ENCODE assay signal across 28 cellular contexts in the genomic region with DNA sequence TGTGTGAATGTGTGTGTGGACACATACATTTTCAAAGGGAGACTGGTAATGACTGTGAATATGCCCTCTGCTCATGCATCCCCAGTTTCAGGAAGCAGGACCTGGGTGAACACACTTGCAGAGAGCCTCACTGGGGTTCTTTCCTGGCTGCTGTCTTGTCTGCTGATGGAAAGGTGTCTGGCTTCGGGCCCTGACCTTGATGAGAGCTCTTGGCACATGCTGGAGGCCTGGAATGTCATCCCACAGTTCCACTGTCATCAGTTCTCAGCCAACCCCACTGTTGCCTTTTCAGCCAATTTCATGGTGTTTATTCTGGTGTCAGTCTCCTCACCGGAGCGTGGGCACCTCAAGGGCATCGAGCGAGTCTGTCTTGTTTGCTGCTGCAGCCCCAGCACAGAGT.
"Had no signal": no experiment of that assay in that cellular context is flagged by ENCODE, and none has a peak within 500 bp of the region (broad histone marks: within the 10 kb centered on the region; RNA-seq: fewer than 3 reads in every experiment).

No MANE protein-coding gene starts in this region.

- H3K27ac Mint-ChIP-seq: activated CD4-positive, alpha-beta T cell treated with anti-CD3 and anti-CD28 coated beads for 36 hours; activated CD8-positive, alpha-beta memory T cell treated with anti-CD3 and anti-CD28 coated beads, Interleukin-2, amount 10 ng/mL, durations not matched to agents 7 days and 5 days; activated CD8-positive, alpha-beta T cell treated with anti-CD3 and anti-CD28 coated beads, Interleukin-2, amount 10 ng/mL, durations not matched to agents 7 days and 5 days; activated naive CD4-positive, alpha-beta T cell treated with anti-CD3 and anti-CD28 coated beads, Interleukin-2, amount 50 U/mL, for 24 hours; activated T-helper 2 cell treated with anti-CD3 and anti-CD28 coated beads, Interferon-gamma antibody, Interleukin-2, Interleukin-4, amounts not matched to agents 10 μg/mL and 5 μg/mL and 100 μg/mL, durations not matched to agents 14 hours and 24 hours and 36 hours; brain; effector memory CD8-positive, alpha-beta T cell; natural killer cell; progenitor cell of endocrine pancreas; stimulated activated effector memory CD8-positive, alpha-beta T cell treated with anti-CD3 and anti-CD28 coated beads, Interleukin-12 subunit alpha, Interleukin-12 subunit beta, amount 100 ng/mL, for 72 hours; stimulated activated naive CD8-positive, alpha-beta T cell treated with anti-CD3 and anti-CD28 coated beads, Interleukin-15, Interleukin-2, amounts not matched to agents 100 ng/mL and 50 ng/mL, for 24 hours had no signal

- H3K9me3 Mint-ChIP-seq: activated naive CD4-positive, alpha-beta T cell treated with anti-CD3 and anti-CD28 coated beads, Interleukin-2, amount 50 U/mL, for 24 hours; activated T-helper 2 cell treated with anti-CD3 and anti-CD28 coated beads, Interferon-gamma antibody, Interleukin-2, Interleukin-4, amounts not matched to agents 10 μg/mL and 5 μg/mL and 100 μg/mL, durations not matched to agents 14 hours and 24 hours and 36 hours; brain; effector memory CD8-positive, alpha-beta T cell; natural killer cell; stimulated activated effector memory CD8-positive, alpha-beta T cell treated with anti-CD3 and anti-CD28 coated beads, Interleukin-12 subunit alpha, Interleukin-12 subunit beta, amount 100 ng/mL, for 72 hours; stimulated activated naive CD8-positive, alpha-beta T cell treated with anti-CD3 and anti-CD28 coated beads, Interleukin-15, Interleukin-2, amounts not matched to agents 100 ng/mL and 50 ng/mL, for 24 hours had no signal

- H3K36me3 Mint-ChIP-seq: activated CD8-positive, alpha-beta memory T cell treated with anti-CD3 and anti-CD28 coated beads, Interleukin-2, amount 10 ng/mL, durations not matched to agents 7 days and 5 days; brain had no signal

- H3K27me3 ChIP-seq: cardiac muscle cell, gastrocnemius medialis, neutrophil, sigmoid colon, upper lobe of left lung had no signal

- H3K27me3 Mint-ChIP-seq: activated CD4-positive, alpha-beta T cell treated with anti-CD3 and anti-CD28 coated beads for 36 hours; activated CD8-positive, alpha-beta memory T cell treated with anti-CD3 and anti-CD28 coated beads, Interleukin-2, amount 10 ng/mL, durations not matched to agents 7 days and 5 days; activated naive CD4-positive, alpha-beta T cell treated with anti-CD3 and anti-CD28 coated beads, Interleukin-2, amount 50 U/mL, for 24 hours; effector memory CD8-positive, alpha-beta T cell; progenitor cell of endocrine pancreas; stimulated activated naive CD8-positive, alpha-beta T cell treated with anti-CD3 and anti-CD28 coated beads, Interleukin-15, Interleukin-2, amounts not matched to agents 100 ng/mL and 50 ng/mL, for 24 hours had no signal

- ATAC-seq: activated CD4-positive, alpha-beta T cell treated with anti-CD3 and anti-CD28 coated beads for 36 hours; activated CD8-positive, alpha-beta memory T cell treated with anti-CD3 and anti-CD28 coated beads, Interleukin-2, amount 10 ng/mL, durations not matched to agents 7 days and 5 days; activated CD8-positive, alpha-beta T cell treated with anti-CD3 and anti-CD28 coated beads, Interleukin-2, amount 10 ng/mL, durations not matched to agents 7 days and 5 days; effector memory CD8-positive, alpha-beta T cell; gastrocnemius medialis; lower lobe of right lung; natural killer cell; stimulated activated effector memory CD8-positive, alpha-beta T cell treated with anti-CD3 and anti-CD28 coated beads, Interleukin-12 subunit alpha, Interleukin-12 subunit beta, amount 100 ng/mL, for 72 hours had no signal

- H3K4me3 ChIP-seq: cardiac muscle cell, gastrocnemius medialis, lower lobe of right lung, sigmoid colon, upper lobe of left lung had no signal

- H3K36me3 ChIP-seq: cardiac muscle cell had no signal

- FAIRE-seq: keratinocyte, small intestine had no signal

- DNase-seq: activated CD4-positive, alpha-beta T cell treated with anti-CD3 and anti-CD28 coated beads for 36 hours; activated CD4-positive, CD25-positive, alpha-beta regulatory T cell; activated CD8-positive, alpha-beta memory T cell treated with anti-CD3 and anti-CD28 coated beads, Interleukin-2, amount 10 ng/mL, durations not matched to agents 7 days and 5 days; activated CD8-positive, alpha-beta T cell treated with anti-CD3 and anti-CD28 coated beads, Interleukin-2, amount 10 ng/mL, durations not matched to agents 7 days and 5 days; activated T-cell treated with anti-CD3 and anti-CD28 coated beads, Interleukin-2, amount 50 U/mL, for 48 hours; aorta; cortex of kidney; effector memory CD8-positive, alpha-beta T cell; erythroblast; gastrocnemius medialis; glutamatergic neuron; hippocampal formation; lower lobe of right lung; mesendoderm; natural killer cell; sigmoid colon; small intestine; stimulated activated CD4-positive, alpha-beta T cell treated with anti-CD3 and anti-CD28 coated beads, Interleukin-4, amount 100 ng/mL, for 24 hours; upper lobe of left lung had no signal

- H3K4me3 Mint-ChIP-seq: activated CD4-positive, alpha-beta T cell treated with anti-CD3 and anti-CD28 coated beads for 36 hours; activated CD8-positive, alpha-beta memory T cell treated with anti-CD3 and anti-CD28 coated beads, Interleukin-2, amount 10 ng/mL, durations not matched to agents 7 days and 5 days; activated CD8-positive, alpha-beta T cell treated with anti-CD3 and anti-CD28 coated beads, Interleukin-2, amount 10 ng/mL, durations not matched to agents 7 days and 5 days; activated naive CD4-positive, alpha-beta T cell treated with anti-CD3 and anti-CD28 coated beads, Interleukin-2, amount 50 U/mL, for 24 hours; brain; effector memory CD8-positive, alpha-beta T cell; natural killer cell; stimulated activated effector memory CD8-positive, alpha-beta T cell treated with anti-CD3 and anti-CD28 coated beads, Interleukin-12 subunit alpha, Interleukin-12 subunit beta, amount 100 ng/mL, for 72 hours; stimulated activated naive CD8-positive, alpha-beta T cell treated with anti-CD3 and anti-CD28 coated beads, Interleukin-15, Interleukin-2, amounts not matched to agents 100 ng/mL and 50 ng/mL, for 24 hours had no signal

- H3K9me3 ChIP-seq: gastrocnemius medialis, lower lobe of right lung, neutrophil, sigmoid colon, upper lobe of left lung had no signal

- H3K27ac ChIP-seq: cardiac muscle cell, gastrocnemius medialis, lower lobe of right lung, neutrophil, sigmoid colon, upper lobe of left lung had no signal

- H3K4me1 ChIP-seq: gastrocnemius medialis had no signal
